ENCODE assay signal across 20 cellular contexts in genomic region chr1:34404837-34405236, GRCh38.
"Had no signal": no experiment of that assay in that cellular context is flagged by ENCODE, and none has a peak within 500 bp of the region (broad histone marks: within the 10 kb centered on the region; RNA-seq: fewer than 3 reads in every experiment).

No MANE protein-coding gene starts in this region.

- ATAC-seq: effector memory CD8-positive, alpha-beta T cell; gastrocnemius medialis; naive thymus-derived CD4-positive, alpha-beta T cell; sciatic nerve; stimulated activated effector memory CD8-positive, alpha-beta T cell treated with anti-CD3 and anti-CD28 coated beads, Interleukin-12 subunit alpha, Interleukin-12 subunit beta, amount 100 ng/mL, for 72 hours; stimulated activated naive CD8-positive, alpha-beta T cell treated with anti-CD3 and anti-CD28 coated beads, Interleukin-15, Interleukin-2, amounts not matched to agents 100 U/mL and 50 U/mL, for 24 hours had no signal

- H3K27ac ChIP-seq: gastrocnemius medialis, neural progenitor cell, parathyroid adenoma, thyroid gland had no signal

- H3K36me3 ChIP-seq: gastrocnemius medialis, neural progenitor cell, thyroid gland had no signal

- H3K9ac ChIP-seq: neural progenitor cell, parathyroid adenoma had no signal

- H3K4me1 ChIP-seq: gastrocnemius medialis, neural progenitor cell, parathyroid adenoma had no signal

- DNase-seq: central memory CD4-positive, alpha-beta T cell; cortex of kidney; effector memory CD8-positive, alpha-beta T cell; foreskin fibroblast; gastrocnemius medialis; mammary epithelial cell; mesendoderm; midbrain; naive thymus-derived CD4-positive, alpha-beta T cell; stimulated activated CD4-positive, alpha-beta T cell treated with anti-CD3 and anti-CD28 coated beads, Interleukin-12 subunit alpha, Interleukin-12 subunit beta, amount 100 ng/mL, for 4 hours; stimulated activated CD4-positive, alpha-beta T cell treated with anti-CD3 and anti-CD28 coated beads, Interleukin-1b, Interleukin-23, amount 100 ng/mL, for 48 hours; stimulated activated CD4-positive, alpha-beta T cell treated with anti-CD3 and anti-CD28 coated beads, Interleukin-4, amount 100 ng/mL, for 1 hour; stimulated activated naive CD8-positive, alpha-beta T cell treated with anti-CD3 and anti-CD28 coated beads, Interleukin-15, Interleukin-2, amounts not matched to agents 100 U/mL and 50 U/mL, for 24 hours; thyroid gland; trophoblast cell had no signal

- H3K9me3 ChIP-seq: gastrocnemius medialis, thyroid gland had no signal

- H3K4me3 ChIP-seq: gastrocnemius medialis, neural progenitor cell, smooth muscle cell, thyroid gland had no signal

- H3K27me3 ChIP-seq: gastrocnemius medialis, neural progenitor cell, thyroid gland had no signal
